ENCODE assay signal across 7 cellular contexts in genomic region chr11:71813481-71814355, GRCh38. TPM values are rescaled to one million over a fixed set of nuclear protein-coding genes. Genes with fewer than 3 reads are reported as not detected.
A peak's percentile ranks its signal among the peaks of the same experiment; 100 is the strongest.
DNase-seq lines count a peak whose midpoint lies in the region; TF ChIP-seq lines count a peak whose summit lies in the region.
"Not testable (repeated sequence)": the region's sequence is repeated elsewhere in the genome, so short reads cannot be mapped to it uniquely, and the experiment has no call there.

No MANE protein-coding gene starts in this region.

- H3K4me3 ChIP-seq in SK-N-MC = peak overlapping the region; percentile 69
- H3K4me3 ChIP-seq in lower leg skin (ENCODE audit: low read depth, poor library complexity, severe bottlenecking) = peak overlapping the region; percentile 32

- peak overlapping the region; percentile 64 for H3K9ac ChIP-seq in SK-N-MC (ENCODE audit: insufficient read length)

- peak; percentile 70 for TF ChIP-seq CTCF in GM12872 (IDR thresholded peaks at IDR 0.05; ENCODE audit: insufficient read depth, low read depth, low read length)
- TF ChIP-seq CTCF in endothelial cell (IDR thresholded peaks at IDR 0.05; ENCODE audit: unreplicated experiment) = peak; percentile 70
- peak in 1 of 3 donors; percentile 32 for TF ChIP-seq CTCF in lower leg skin (IDR thresholded peaks at IDR 0.05)

- peaks cover 12% of the 10 kb centered on the region for H3K4me1 Mint-ChIP-seq in activated T-helper 1 cell treated with anti-CD3 and anti-CD28 coated beads, Interleukin-12 subunit alpha, Interleukin-12 subunit beta, Interleukin-2, Interleukin-4 antibody, amounts not matched to agents 30 ng/mL and 10 ng/mL and 1 ng/mL, durations not matched to agents 14 hours and 24 hours and 36 hours (ENCODE audit: low read depth)
- H3K4me1 Mint-ChIP-seq in endothelial cell (ENCODE audit: unreplicated experiment) = not testable (repeated sequence)

- H3K27me3 Mint-ChIP-seq in activated T-helper 1 cell treated with anti-CD3 and anti-CD28 coated beads, Interleukin-12 subunit alpha, Interleukin-12 subunit beta, Interleukin-2, Interleukin-4 antibody, amounts not matched to agents 30 ng/mL and 10 ng/mL and 1 ng/mL, durations not matched to agents 14 hours and 24 hours and 36 hours (ENCODE audit: insufficient read depth); endothelial cell (ENCODE audit: unreplicated experiment): not testable (repeated sequence)

- TF ChIP-seq POLR2A in lower leg skin (IDR thresholded peaks at IDR 0.05) = not testable (repeated sequence)

- DNase-seq in NCI-H1105 (lab: John Stamatoyannopoulos, UW) (peak; percentile 60), endothelial cell (ENCODE audit: low spot score) (peak; percentile 77), lower leg skin (ENCODE audit: low spot score in 2 of 2) (peak; percentile 68 to 95)
- DNase-seq in SK-N-MC (ENCODE audit: low read depth, low spot score) = not testable (repeated sequence)
- peak; percentile 76 for DNase-seq in activated T-helper 1 cell treated with anti-CD3 and anti-CD28 coated beads, Interleukin-12 subunit alpha, Interleukin-12 subunit beta, Interleukin-2, Interleukin-4 antibody, amounts not matched to agents 30 ng/mL and 10 ng/mL and 1 ng/mL, durations not matched to agents 14 hours and 24 hours and 36 hours (ENCODE audit: low spot score)
- peak; percentile 70 to 76 for DNase-seq in stimulated activated CD4-positive, alpha-beta T cell treated with anti-CD3 and anti-CD28 coated beads, Interleukin-12 subunit alpha, Interleukin-12 subunit beta, amount 100 ng/mL, for 24 hours (ENCODE audit: low read depth in 2 of 2)

- H3K9me3 ChIP-seq in SK-N-MC (ENCODE audit: low read depth, low read length) = not testable (repeated sequence)

- intact Hi-C loops in activated T-helper 1 cell treated with anti-CD3 and anti-CD28 coated beads, Interleukin-12 subunit alpha, Interleukin-12 subunit beta, Interleukin-2, Interleukin-4 antibody, amounts not matched to agents 30 ng/mL and 10 ng/mL and 1 ng/mL, durations not matched to agents 14 hours and 24 hours and 36 hours (cut with micrococcal nuclease) = loop anchor here (1.0 to 2.0 kb wide), 2 partner anchors 13 to 27 kb away; no protein-coding TSS in a partner anchor
- intact Hi-C loops in lower leg skin (cut with DNase I; ENCODE audit: low total_unique reads) = not testable (repeated sequence)

- H3K36me3 Mint-ChIP-seq in activated T-helper 1 cell treated with anti-CD3 and anti-CD28 coated beads, Interleukin-12 subunit alpha, Interleukin-12 subunit beta, Interleukin-2, Interleukin-4 antibody, amounts not matched to agents 30 ng/mL and 10 ng/mL and 1 ng/mL, durations not matched to agents 14 hours and 24 hours and 36 hours (ENCODE audit: low read depth); endothelial cell (ENCODE audit: low read depth, unreplicated experiment): not testable (repeated sequence)

- peak overlapping the region; percentile 74 for H3K4me3 Mint-ChIP-seq in activated T-helper 1 cell treated with anti-CD3 and anti-CD28 coated beads, Interleukin-12 subunit alpha, Interleukin-12 subunit beta, Interleukin-2, Interleukin-4 antibody, amounts not matched to agents 30 ng/mL and 10 ng/mL and 1 ng/mL, durations not matched to agents 14 hours and 24 hours and 36 hours
- peak overlapping the region; percentile 77 for H3K4me3 Mint-ChIP-seq in endothelial cell (ENCODE audit: unreplicated experiment)

- WGBS in lower leg skin, 2 donors = 7 to 9% methylated on average over 20 to 33 of the region's 46 CpGs

- H3K9me3 Mint-ChIP-seq in activated T-helper 1 cell treated with anti-CD3 and anti-CD28 coated beads, Interleukin-12 subunit alpha, Interleukin-12 subunit beta, Interleukin-2, Interleukin-4 antibody, amounts not matched to agents 30 ng/mL and 10 ng/mL and 1 ng/mL, durations not matched to agents 14 hours and 24 hours and 36 hours; endothelial cell (ENCODE audit: unreplicated experiment): not testable (repeated sequence)

- not testable (repeated sequence) for H3K27ac ChIP-seq in SK-N-MC

- not testable (repeated sequence) for H3K36me3 ChIP-seq in SK-N-MC (ENCODE audit: insufficient read depth, low read length)

- H3K27ac Mint-ChIP-seq in activated T-helper 1 cell treated with anti-CD3 and anti-CD28 coated beads, Interleukin-12 subunit alpha, Interleukin-12 subunit beta, Interleukin-2, Interleukin-4 antibody, amounts not matched to agents 30 ng/mL and 10 ng/mL and 1 ng/mL, durations not matched to agents 14 hours and 24 hours and 36 hours = peak overlapping the region; percentile 70
- not testable (repeated sequence) for H3K27ac Mint-ChIP-seq in endothelial cell (ENCODE audit: unreplicated experiment)

RNA-seq across cellular contexts. Expression of gene DEFB108B, which starts 19.3 kb away (rescaled TPM):
- not detected in 2 replicates for total RNA-seq in activated T-helper 1 cell treated with anti-CD3 and anti-CD28 coated beads, Interleukin-12 subunit alpha, Interleukin-12 subunit beta, Interleukin-2, Interleukin-4 antibody, amounts not matched to agents 30 ng/mL and 10 ng/mL and 1 ng/mL, durations not matched to agents 14 hours and 24 hours and 36 hours
- total RNA-seq in endothelial cell (ENCODE audit: unreplicated experiment) (not detected), lower leg skin (not detected)
